Comparison of ENCODE assay signal across 9 cellular contexts in the genomic region with DNA sequence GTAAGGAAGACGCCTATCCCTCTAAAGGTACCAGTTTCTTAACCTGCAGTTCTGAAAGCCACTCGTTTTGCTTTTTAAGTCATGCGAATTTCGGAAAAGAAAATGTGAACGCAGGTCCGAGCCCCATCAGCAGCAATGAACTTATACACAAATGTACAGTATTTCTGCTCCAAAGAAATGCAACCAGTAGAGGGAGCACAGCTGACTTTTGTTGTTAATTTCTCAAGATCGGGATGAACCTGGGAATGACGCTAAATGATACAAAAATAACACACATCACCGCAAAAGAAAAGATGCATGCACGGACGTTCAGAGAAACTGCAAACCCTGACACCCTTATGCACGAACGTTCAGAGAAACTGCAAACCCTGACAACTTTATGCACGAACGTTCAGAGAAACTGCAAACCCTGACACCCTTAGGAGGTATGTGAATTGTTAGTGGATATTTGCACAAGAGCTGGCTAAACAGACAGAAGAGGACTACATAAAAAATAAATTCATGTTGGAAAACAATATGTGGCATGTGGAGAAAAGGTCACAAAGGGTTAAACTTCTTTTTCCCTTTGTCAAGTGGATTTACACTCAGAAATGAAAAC.
DNase-seq lines count a peak whose midpoint lies in the region; ATAC-seq and TF ChIP-seq lines count a peak whose summit lies in the region.
"Had no signal": no experiment of that assay in that cellular context is flagged by ENCODE, and none has a peak within 500 bp of the region (broad histone marks: within the 10 kb centered on the region; RNA-seq: fewer than 3 reads in every experiment).

No MANE protein-coding gene starts in this region.

- TF ChIP-seq CTCF in MM.1S (IDR thresholded peaks at IDR 0.05; ENCODE audit: low read length) (peak; percentile 25), brain microvascular endothelial cell (IDR thresholded peaks at IDR 0.05; ENCODE audit: low read depth, low read length, missing control alignments) (peak; percentile 72)

- H3K9me3 ChIP-seq in MM.1S (replicated peaks; ENCODE audit: insufficient read depth, low read length), result no peaks in the 10 kb centered on the region

- no peaks in the 10 kb centered on the region for H3F3A ChIP-seq in MM.1S (ENCODE audit: insufficient read depth, low read length)

- no peak for ATAC-seq in HG03039 (IDR thresholded peaks at IDR 0.05; ENCODE audit: unreplicated experiment)
- ATAC-seq in GM21526 (IDR thresholded peaks at IDR 0.05; ENCODE audit: low FRiP score, unreplicated experiment), result no peak
- ATAC-seq in stimulated activated memory B cell treated with anti-CD40 and anti-IgM and Interleukin-4, amounts not matched to agents 10 μg/mL and 1 μg/mL and 100 μg/mL, for 72 hours, result no peak

- DNase-seq in DMS53 (lab: John Stamatoyannopoulos, UW), result peak; percentile 68
- no peak for DNase-seq in MM.1S
- peak; percentile 53 for DNase-seq in brain microvascular endothelial cell
- peak; percentile 73 for DNase-seq in midbrain (lab: John Stamatoyannopoulos, UW)
- DNase-seq in stimulated activated naive CD4-positive, alpha-beta T cell (lab: John Stamatoyannopoulos, UW), result no peak

- H3K36me3 ChIP-seq in MM.1S (replicated peaks; ENCODE audit: insufficient read depth, low read length) (no peaks in the 10 kb centered on the region), brain microvascular endothelial cell (replicated peaks) (no peaks in the 10 kb centered on the region)

- no peak overlapping the region for H3K27ac Mint-ChIP-seq in stimulated activated memory B cell treated with anti-CD40 and anti-IgM and Interleukin-4, amounts not matched to agents 10 μg/mL and 1 μg/mL and 100 μg/mL, for 72 hours

- H3K79me2 ChIP-seq in MM.1S (ENCODE audit: low read length), result peaks cover 45% of the 10 kb centered on the region; the same call in 1 of the 2 replicates
- H3K79me2 ChIP-seq: parathyroid adenoma had no signal

- H3K4me3 ChIP-seq in MM.1S (ENCODE audit: low read length) (no peak overlapping the region), brain microvascular endothelial cell (ENCODE audit: low read depth, low read length) (no peak overlapping the region)

- no peak overlapping the region for H2AFZ ChIP-seq in MM.1S (ENCODE audit: low read length)
- H2AFZ ChIP-seq: parathyroid adenoma had no signal

- H3K4me3 Mint-ChIP-seq in stimulated activated memory B cell treated with anti-CD40 and anti-IgM and Interleukin-4, amounts not matched to agents 10 μg/mL and 1 μg/mL and 100 μg/mL, for 72 hours, result no peak overlapping the region

- in situ Hi-C loops in brain microvascular endothelial cell (cut with HindIII; ENCODE audit: low pct_ligation_motif_present, low sequenced_read_pairs), result no loop called here

- no peaks in the 10 kb centered on the region for H3K27me3 ChIP-seq in MM.1S (replicated peaks; ENCODE audit: insufficient read depth, low read length)
- H3K27me3 ChIP-seq in brain microvascular endothelial cell (replicated peaks), result no peaks in the 10 kb centered on the region

- peaks cover 51% of the 10 kb centered on the region for H3K27me3 Mint-ChIP-seq in stimulated activated memory B cell treated with anti-CD40 and anti-IgM and Interleukin-4, amounts not matched to agents 10 μg/mL and 1 μg/mL and 100 μg/mL, for 72 hours

- H3K36me3 Mint-ChIP-seq in stimulated activated memory B cell treated with anti-CD40 and anti-IgM and Interleukin-4, amounts not matched to agents 10 μg/mL and 1 μg/mL and 100 μg/mL, for 72 hours, result no peaks in the 10 kb centered on the region

- H3K4me1 ChIP-seq in MM.1S (ENCODE audit: low read length), result no peaks in the 10 kb centered on the region
- H3K4me1 ChIP-seq: parathyroid adenoma had no signal

- no peaks in the 10 kb centered on the region for H3K9me2 ChIP-seq in MM.1S (replicated peaks; ENCODE audit: insufficient read depth, low read length)

- peaks cover 20% of the 10 kb centered on the region for H3K4me1 Mint-ChIP-seq in stimulated activated memory B cell treated with anti-CD40 and anti-IgM and Interleukin-4, amounts not matched to agents 10 μg/mL and 1 μg/mL and 100 μg/mL, for 72 hours

- H3K9me3 Mint-ChIP-seq in stimulated activated memory B cell treated with anti-CD40 and anti-IgM and Interleukin-4, amounts not matched to agents 10 μg/mL and 1 μg/mL and 100 μg/mL, for 72 hours, result no peaks in the 10 kb centered on the region

- no peak overlapping the region for H3K4me2 ChIP-seq in MM.1S (ENCODE audit: low read depth, low read length)

- no peak overlapping the region for H3K9ac ChIP-seq in MM.1S (ENCODE audit: low read length)
- H3K9ac ChIP-seq: parathyroid adenoma had no signal

- no peaks in the 10 kb centered on the region for H4K20me1 ChIP-seq in MM.1S (ENCODE audit: insufficient read depth, low read length)

- H3K27ac ChIP-seq in MM.1S (ENCODE audit: low read length) (no peak overlapping the region), brain microvascular endothelial cell (no peak overlapping the region)
- H3K27ac ChIP-seq: parathyroid adenoma had no signal

Comparison
In these comparisons a context has a peak if more than half of its experiments do, and no peak if none do; other contexts are left out.
1. DNase-seq: peak in DMS53 (single experiment), brain microvascular endothelial cell (single experiment) and midbrain (single experiment); none in MM.1S (single experiment) and stimulated activated naive CD4-positive, alpha-beta T cell (0 of 6).